ENCODE assay signal across 23 cellular contexts in the genomic region with DNA sequence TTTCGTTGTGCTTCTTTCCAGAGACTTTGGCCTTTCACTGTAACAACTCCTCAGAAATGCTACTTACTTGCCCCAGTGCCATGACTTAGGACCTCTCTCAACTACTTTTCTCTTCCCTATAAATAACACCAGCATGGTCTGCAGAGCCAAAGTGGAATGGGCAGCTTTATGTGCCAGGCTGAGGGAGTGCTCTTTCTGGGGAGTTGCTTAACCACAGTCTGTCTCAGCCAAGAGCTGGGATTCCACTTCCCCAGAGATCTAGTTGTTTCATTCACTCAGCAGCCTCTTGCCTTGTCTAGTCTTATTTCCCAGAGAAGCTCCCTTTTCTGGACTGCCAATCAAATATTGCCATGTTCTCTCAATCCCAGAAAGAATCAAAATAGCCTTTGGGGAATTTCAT.
"Had no signal": no experiment of that assay in that cellular context is flagged by ENCODE, and none has a peak within 500 bp of the region (broad histone marks: within the 10 kb centered on the region; RNA-seq: fewer than 3 reads in every experiment).

No MANE protein-coding gene starts in this region.

- H3K9me3 ChIP-seq: esophagus squamous epithelium, gastrocnemius medialis, left lung, lower lobe of right lung, mucosa of descending colon had no signal

- H3K36me3 ChIP-seq: esophagus squamous epithelium, gastrocnemius medialis, left lung, lower lobe of right lung had no signal

- H3K27me3 ChIP-seq: esophagus squamous epithelium, gastrocnemius medialis, hepatocyte, left lung had no signal

- H3K4me1 ChIP-seq: esophagus squamous epithelium, gastrocnemius medialis, left lung, lower lobe of right lung had no signal

- ATAC-seq: gastrocnemius medialis, left lung, left ventricle myocardium superior, lower lobe of right lung, mucosa of descending colon had no signal

- H3K27ac ChIP-seq: coronary artery, dorsolateral prefrontal cortex, esophagus squamous epithelium, gastrocnemius medialis, hepatocyte, left lung, lower lobe of right lung had no signal

- DNase-seq: dermis blood vessel endothelial cell; dorsolateral prefrontal cortex; effector CD4-positive, alpha-beta T cell; effector memory CD4-positive, alpha-beta T cell; esophagus squamous epithelium; foreskin fibroblast; foreskin melanocyte; gastrocnemius medialis; glutamatergic neuron; head of caudate nucleus; hypothalamus; immature natural killer cell; islet precursor cell; kidney; kidney glomerular epithelial cell; left lung; left ventricle myocardium superior; lower lobe of right lung; mesenchymal stem cell; mucosa of descending colon; naive B cell had no signal

- H3K4me3 ChIP-seq: coronary artery, dorsolateral prefrontal cortex, esophagus squamous epithelium, gastrocnemius medialis, hepatocyte, left lung, lower lobe of right lung, mucosa of descending colon had no signal
